In the genomic region with DNA sequence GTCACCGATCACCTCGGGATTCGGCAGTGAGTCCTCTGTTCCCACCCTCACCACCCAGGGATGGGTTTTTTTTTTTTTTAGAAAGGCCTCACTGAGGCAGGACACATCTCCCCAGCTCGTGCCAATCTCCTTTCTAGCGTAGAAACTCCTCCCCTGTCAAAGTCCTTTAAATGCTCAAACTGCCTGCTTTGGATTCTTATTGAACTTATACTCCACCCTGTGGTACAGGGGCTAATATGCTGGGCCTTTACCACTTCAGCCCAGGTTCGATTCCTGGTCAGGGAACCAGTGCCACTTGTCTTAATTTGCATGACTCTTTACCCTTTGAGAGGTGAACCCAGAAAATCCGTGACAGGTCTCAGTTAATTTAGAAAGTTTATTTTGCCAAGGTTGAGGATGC, we compare ENCODE assay signal across 25 cellular contexts.
"Had no signal": no experiment of that assay in that cellular context is flagged by ENCODE, and none has a peak within 500 bp of the region (broad histone marks: within the 10 kb centered on the region; RNA-seq: fewer than 3 reads in every experiment).

No MANE protein-coding gene starts in this region.

- H3K4me3 Mint-ChIP-seq: activated CD8-positive, alpha-beta T cell treated with anti-CD3 and anti-CD28 coated beads for 36 hours; activated naive CD8-positive, alpha-beta T cell; activated T-cell treated with anti-CD3 and anti-CD28 coated beads, Interleukin-2, amount 50 U/mL, for 4 hours; activated T-helper 17 cell treated with anti-CD3 and anti-CD28 coated beads, Interleukin-2, amount 50 U/mL, for 72 hours; WTC11 had no signal

- H3K27me3 Mint-ChIP-seq: activated CD8-positive, alpha-beta T cell treated with anti-CD3 and anti-CD28 coated beads for 36 hours; activated naive CD8-positive, alpha-beta T cell; activated T-helper 17 cell treated with anti-CD3 and anti-CD28 coated beads, Interleukin-2, amount 50 U/mL, for 72 hours had no signal

- H3K9me3 ChIP-seq: body of pancreas, colonic mucosa, gastroesophageal sphincter, heart right ventricle had no signal

- H3K4me1 ChIP-seq: body of pancreas, colonic mucosa, esophagus squamous epithelium, gastroesophageal sphincter, heart right ventricle had no signal

- H3K36me3 Mint-ChIP-seq: activated naive CD8-positive, alpha-beta T cell; WTC11 had no signal

- H3K27ac ChIP-seq: body of pancreas, colonic mucosa, epithelial cell of prostate, esophagus squamous epithelium, gastroesophageal sphincter, heart right ventricle, VCaP had no signal

- ATAC-seq: activated CD8-positive, alpha-beta T cell treated with anti-CD3 and anti-CD28 coated beads for 36 hours; activated T-cell treated with anti-CD3 and anti-CD28 coated beads, Interleukin-2, amount 50 U/mL, for 4 hours; activated T-helper 17 cell treated with anti-CD3 and anti-CD28 coated beads, Interleukin-2, amount 50 U/mL, for 72 hours; body of pancreas; gastroesophageal sphincter; heart right ventricle; WTC11 had no signal

- H3K9me3 Mint-ChIP-seq: activated CD8-positive, alpha-beta T cell treated with anti-CD3 and anti-CD28 coated beads for 36 hours; activated T-cell treated with anti-CD3 and anti-CD28 coated beads, Interleukin-2, amount 50 U/mL, for 4 hours; activated T-helper 17 cell treated with anti-CD3 and anti-CD28 coated beads, Interleukin-2, amount 50 U/mL, for 72 hours; WTC11 had no signal

- H3K4me1 Mint-ChIP-seq: activated T-helper 17 cell treated with anti-CD3 and anti-CD28 coated beads, Interleukin-2, amount 50 U/mL, for 72 hours; WTC11 had no signal

- DNase-seq: activated CD4-positive, alpha-beta T cell treated with anti-CD3 and anti-CD28 coated beads for 48 hours; activated CD4-positive, alpha-beta T cell treated with anti-CD3 and anti-CD28 coated beads, Interleukin-2, amount 50 U/mL, for 1 hour; activated CD4-positive, alpha-beta T cell treated with anti-CD3 and anti-CD28 coated beads, Interleukin-2, amount 50 U/mL, for 48 hours; activated CD8-positive, alpha-beta memory T cell treated with anti-CD3 and anti-CD28 coated beads for 24 hours; activated CD8-positive, alpha-beta T cell treated with anti-CD3 and anti-CD28 coated beads for 36 hours; activated effector memory CD4-positive, alpha-beta T cell treated with Interleukin-2 at 50 U/mL for 16 hours; activated gamma-delta T cell treated with Interleukin-2 at 50 U/mL for 16 hours; activated naive CD4-positive, alpha-beta T cell treated with anti-CD3 and anti-CD28 coated beads, Interleukin-2, amount 50 U/mL, for 16 hours; activated naive CD4-positive, alpha-beta T cell treated with Interleukin-2 at 50 U/mL for 16 hours; activated T-cell treated with anti-CD3 and anti-CD28 coated beads, Interleukin-2, amount 50 U/mL, for 4 hours; amygdala; body of pancreas; caudate nucleus; colonic mucosa; effector CD8-positive, alpha-beta T cell; esophagus squamous epithelium; foreskin melanocyte; heart right ventricle; T-helper 2 cell had no signal

- H3K27ac Mint-ChIP-seq: activated CD8-positive, alpha-beta T cell treated with anti-CD3 and anti-CD28 coated beads for 36 hours; activated naive CD8-positive, alpha-beta T cell; activated T-helper 17 cell treated with anti-CD3 and anti-CD28 coated beads, Interleukin-2, amount 50 U/mL, for 72 hours; WTC11 had no signal

- H3K36me3 ChIP-seq: colonic mucosa, esophagus squamous epithelium, gastroesophageal sphincter, heart right ventricle had no signal

- H3K4me3 ChIP-seq: body of pancreas, colonic mucosa, esophagus squamous epithelium, gastroesophageal sphincter, heart right ventricle had no signal

- H3K27me3 ChIP-seq: body of pancreas, colonic mucosa, esophagus squamous epithelium, heart right ventricle had no signal
